ENCODE assay signal across 1 cellular context in genomic region chr3:50242778-50243551, GRCh38.
TF ChIP-seq lines count a peak whose summit lies in the region.

No MANE protein-coding gene starts in this region.

TF ChIP-seq in GM23338, 12 proteins besides CTCF, POLR2A, EP300 and RAD21 (continued from another document):
- TF ChIP-seq, protein P1, sequence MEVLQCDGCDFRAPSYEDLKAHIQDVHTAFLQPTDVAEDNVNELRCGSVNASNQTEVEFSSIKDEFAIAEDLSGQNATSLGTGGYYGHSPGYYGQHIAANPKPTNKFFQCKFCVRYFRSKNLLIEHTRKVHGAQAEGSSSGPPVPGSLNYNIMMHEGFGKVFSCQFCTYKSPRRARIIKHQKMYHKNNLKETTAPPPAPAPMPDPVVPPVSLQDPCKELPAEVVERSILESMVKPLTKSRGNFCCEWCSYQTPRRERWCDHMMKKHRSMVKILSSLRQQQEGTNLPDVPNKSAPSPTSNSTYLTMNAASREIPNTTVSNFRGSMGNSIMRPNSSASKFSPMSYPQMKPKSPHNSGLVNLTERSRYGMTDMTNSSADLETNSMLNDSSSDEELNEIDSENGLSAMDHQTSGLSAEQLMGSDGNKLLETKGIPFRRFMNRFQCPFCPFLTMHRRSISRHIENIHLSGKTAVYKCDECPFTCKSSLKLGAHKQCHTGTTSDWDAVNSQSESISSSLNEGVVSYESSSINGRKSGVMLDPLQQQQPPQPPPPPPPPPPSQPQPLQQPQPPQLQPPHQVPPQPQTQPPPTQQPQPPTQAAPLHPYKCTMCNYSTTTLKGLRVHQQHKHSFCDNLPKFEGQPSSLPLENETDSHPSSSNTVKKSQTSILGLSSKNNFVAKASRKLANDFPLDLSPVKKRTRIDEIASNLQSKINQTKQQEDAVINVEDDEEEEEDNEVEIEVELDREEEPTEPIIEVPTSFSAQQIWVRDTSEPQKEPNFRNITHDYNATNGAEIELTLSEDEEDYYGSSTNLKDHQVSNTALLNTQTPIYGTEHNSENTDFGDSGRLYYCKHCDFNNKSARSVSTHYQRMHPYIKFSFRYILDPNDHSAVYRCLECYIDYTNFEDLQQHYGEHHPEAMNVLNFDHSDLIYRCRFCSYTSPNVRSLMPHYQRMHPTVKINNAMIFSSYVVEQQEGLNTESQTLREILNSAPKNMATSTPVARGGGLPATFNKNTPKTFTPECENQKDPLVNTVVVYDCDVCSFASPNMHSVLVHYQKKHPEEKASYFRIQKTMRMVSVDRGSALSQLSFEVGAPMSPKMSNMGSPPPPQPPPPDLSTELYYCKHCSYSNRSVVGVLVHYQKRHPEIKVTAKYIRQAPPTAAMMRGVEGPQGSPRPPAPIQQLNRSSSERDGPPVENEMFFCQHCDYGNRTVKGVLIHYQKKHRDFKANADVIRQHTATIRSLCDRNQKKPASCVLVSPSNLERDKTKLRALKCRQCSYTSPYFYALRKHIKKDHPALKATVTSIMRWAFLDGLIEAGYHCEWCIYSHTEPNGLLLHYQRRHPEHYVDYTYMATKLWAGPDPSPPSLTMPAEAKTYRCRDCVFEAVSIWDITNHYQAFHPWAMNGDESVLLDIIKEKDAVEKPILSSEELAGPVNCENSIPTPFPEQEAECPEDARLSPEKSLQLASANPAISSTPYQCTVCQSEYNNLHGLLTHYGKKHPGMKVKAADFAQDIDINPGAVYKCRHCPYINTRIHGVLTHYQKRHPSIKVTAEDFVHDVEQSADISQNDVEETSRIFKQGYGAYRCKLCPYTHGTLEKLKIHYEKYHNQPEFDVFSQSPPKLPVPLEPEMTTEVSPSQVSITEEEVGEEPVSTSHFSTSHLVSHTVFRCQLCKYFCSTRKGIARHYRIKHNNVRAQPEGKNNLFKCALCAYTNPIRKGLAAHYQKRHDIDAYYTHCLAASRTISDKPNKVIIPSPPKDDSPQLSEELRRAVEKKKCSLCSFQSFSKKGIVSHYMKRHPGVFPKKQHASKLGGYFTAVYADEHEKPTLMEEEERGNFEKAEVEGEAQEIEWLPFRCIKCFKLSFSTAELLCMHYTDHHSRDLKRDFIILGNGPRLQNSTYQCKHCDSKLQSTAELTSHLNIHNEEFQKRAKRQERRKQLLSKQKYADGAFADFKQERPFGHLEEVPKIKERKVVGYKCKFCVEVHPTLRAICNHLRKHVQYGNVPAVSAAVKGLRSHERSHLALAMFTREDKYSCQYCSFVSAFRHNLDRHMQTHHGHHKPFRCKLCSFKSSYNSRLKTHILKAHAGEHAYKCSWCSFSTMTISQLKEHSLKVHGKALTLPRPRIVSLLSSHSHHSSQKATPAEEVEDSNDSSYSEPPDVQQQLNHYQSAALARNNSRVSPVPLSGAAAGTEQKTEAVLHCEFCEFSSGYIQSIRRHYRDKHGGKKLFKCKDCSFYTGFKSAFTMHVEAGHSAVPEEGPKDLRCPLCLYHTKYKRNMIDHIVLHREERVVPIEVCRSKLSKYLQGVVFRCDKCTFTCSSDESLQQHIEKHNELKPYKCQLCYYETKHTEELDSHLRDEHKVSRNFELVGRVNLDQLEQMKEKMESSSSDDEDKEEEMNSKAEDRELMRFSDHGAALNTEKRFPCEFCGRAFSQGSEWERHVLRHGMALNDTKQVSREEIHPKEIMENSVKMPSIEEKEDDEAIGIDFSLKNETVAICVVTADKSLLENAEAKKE (CRISPR knock-in tag; IDR thresholded peaks at IDR 0.05) = no peak
- no peak for TF ChIP-seq ETS1 (IDR thresholded peaks at IDR 0.05)
- no peak for TF ChIP-seq POLR2AphosphoS5 (IDR thresholded peaks at IDR 0.05; ENCODE audit: low read depth)
- no peak for TF ChIP-seq ZNF331 (CRISPR knock-in tag; IDR thresholded peaks at IDR 0.05; ENCODE audit: low read depth)
- no peak for TF ChIP-seq STAT1 (IDR thresholded peaks at IDR 0.05; ENCODE audit: unreplicated experiment)
- TF ChIP-seq EZH2 (IDR thresholded peaks at IDR 0.05; ENCODE audit: low read depth, unreplicated experiment) = no peak
TF ChIP-seq in GM23338: peak in this region for 0.
